In genomic region chr17:74972973-74973328, GRCh38 we compare ENCODE assay signal across 10 cellular contexts. TPM values are rescaled to one million over a fixed set of nuclear protein-coding genes. Genes with fewer than 3 reads are reported as not detected.
DNase-seq lines count a peak whose midpoint lies in the region; ATAC-seq, FAIRE-seq and TF ChIP-seq lines count a peak whose summit lies in the region.
"Had no signal": no experiment of that assay in that cellular context is flagged by ENCODE, and none has a peak within 500 bp of the region (broad histone marks: within the 10 kb centered on the region; RNA-seq: fewer than 3 reads in every experiment).

No MANE protein-coding gene starts in this region.

- H3K9me3 Mint-ChIP-seq in nephron progenitor cell: no peaks in the 10 kb centered on the region

- H3K36me3 Mint-ChIP-seq in nephron progenitor cell (ENCODE audit: low read depth): no peaks in the 10 kb centered on the region

- 57% methylated on average over 17 of the region's 17 CpGs for WGBS in A549 (ENCODE audit: missing lambda C conversion rate)

- peak overlapping the region; percentile 86 for H3K4me2 ChIP-seq in A549

- peak overlapping the region; percentile 77 to 84; a peak in 5 of 6 replicates for H3K27ac ChIP-seq in A549
- H3K27ac ChIP-seq in HUES6 (ENCODE audit: low read depth, low read length): no peak overlapping the region
- no peak overlapping the region for H3K27ac ChIP-seq in colonic mucosa

- no peaks in the 10 kb centered on the region for H3K9me3 ChIP-seq in A549
- H3K9me3 ChIP-seq in HUES6 (ENCODE audit: control insufficient read depth, insufficient read depth, low read depth, low read length): no peaks in the 10 kb centered on the region
- no peaks in the 10 kb centered on the region for H3K9me3 ChIP-seq in colonic mucosa

- H3K27me3 ChIP-seq in HUES6 (ENCODE audit: control insufficient read depth, insufficient read depth, low read length): peaks cover 61% of the 10 kb centered on the region
- no peaks in the 10 kb centered on the region for H3K27me3 ChIP-seq in colonic mucosa

- peaks cover 90% of the 10 kb centered on the region for H3K27me3 Mint-ChIP-seq in nephron progenitor cell (ENCODE audit: low read depth, poor library complexity)

- CTCF ChIA-PET in A549 (lab: Yijun Ruan, JAX): interaction anchor here (0.9 to 42.3 kb wide), 7 partner anchors 11 to 229 kb away, joined by 3 to 1448 read pairs (median 64); partner anchors contain the start of genes CDR2L, MRPL58, OTOP2 and OTOP3

- peak overlapping the region; percentile 84 for H3K4me3 Mint-ChIP-seq in nephron progenitor cell

- TF ChIP-seq CTCF in A549 (IDR thresholded peaks at IDR 0.05) (no peak), colonic mucosa (IDR thresholded peaks at IDR 0.05) (no peak), nephron progenitor cell (IDR thresholded peaks at IDR 0.05) (no peak)

- H3K9ac ChIP-seq in HUES6 (ENCODE audit: low read length) (no peak overlapping the region), colonic mucosa (ENCODE audit: low read depth in 2 of 2, low read length in 2 of 2) (peak overlapping the region in 1 of 2 donors; percentile 57)

- peak overlapping the region; percentile 71 for H3K4me3 ChIP-seq in A549
- H3K4me3 ChIP-seq in HUES6 (ENCODE audit: low read depth, low read length): peak overlapping the region; percentile 82
- peak overlapping the region; percentile 72 for H3K4me3 ChIP-seq in colonic mucosa

- no peak for TF ChIP-seq EP300 in A549 (IDR thresholded peaks at IDR 0.05)

- H3K4me1 Mint-ChIP-seq in nephron progenitor cell: peaks cover 6% of the 10 kb centered on the region

- H3K36me3 ChIP-seq in HUES6 (ENCODE audit: control insufficient read depth, insufficient read depth, low read length) (no peaks in the 10 kb centered on the region), colonic mucosa (no peaks in the 10 kb centered on the region)

- TF ChIP-seq POLR2A in A549 (IDR thresholded peaks at IDR 0.05; ENCODE audit: low read length) (no peak), H54 (IDR thresholded peaks at IDR 0.05; ENCODE audit: low read depth, low read length) (no peak)

- FAIRE-seq in A549 (lab: Jason Lieb, UNC): no peak
- no peak for FAIRE-seq in H54 (lab: Jason Lieb, UNC)

- ATAC-seq in A549: peak in 1 of 2 experiments; percentile 32; a peak in 5 of 6 replicates

- no peak for TF ChIP-seq RAD21 in A549 (conservative IDR thresholded peaks at IDR 0.05 in 1 of 2, IDR thresholded peaks at IDR 0.05 in 1 of 2)

- intact Hi-C loops in colonic mucosa (cut with DNase I): no loop called here

- DNase-seq in A549 (ENCODE audit: low read depth in 1 of 2, low spot score in 1 of 2): no peak
- no peak for DNase-seq in colonic mucosa
- no peak for DNase-seq in nephron progenitor cell
- DNase-seq in GM19238 (ENCODE audit: insufficient read length, low spot score): no peak
- no peak for DNase-seq in H54 (ENCODE audit: insufficient read length, low spot score)
- no peak for DNase-seq in HCEC 1CT
- DNase-seq in cerebellar cortex (ENCODE audit: low spot score): no peak
- DNase-seq: GDM1 had no signal

- POLR2A ChIA-PET in A549 (lab: Yijun Ruan, JAX): interaction anchor here (1.0 to 4.1 kb wide), 5 partner anchors 15 to 115 kb away, joined by 3 to 31 read pairs (median 8); partner anchors contain the start of genes CDR2L, MRPL58 and SLC16A5

- H3K4me1 ChIP-seq in A549 (peaks cover 9% of the 10 kb centered on the region), HUES6 (ENCODE audit: control insufficient read depth, insufficient read depth, low read length) (peaks cover 16% of the 10 kb centered on the region; the same call in 1 of the 2 replicates), colonic mucosa (peaks cover 4% of the 10 kb centered on the region)

- no peak overlapping the region for H3K27ac Mint-ChIP-seq in nephron progenitor cell

TF ChIP-seq in A549, 52 proteins besides CTCF, POLR2A, EP300 and RAD21:
- TF ChIP-seq CHD4 (IDR thresholded peaks at IDR 0.05; ENCODE audit: borderline replicate concordance) (no peak), CBX8 (IDR thresholded peaks at IDR 0.05) (no peak), TP53 (CRISPR knock-in tag; IDR thresholded peaks at IDR 0.05) (no peak), NPAS2 (CRISPR knock-in tag; IDR thresholded peaks at IDR 0.05; ENCODE audit: borderline replicate concordance) (no peak), CHD2 (IDR thresholded peaks at IDR 0.05; ENCODE audit: low read length, partially characterized antibody) (no peak), HOXA7 (CRISPR knock-in tag; IDR thresholded peaks at IDR 0.05) (no peak), RNF2 (IDR thresholded peaks at IDR 0.05; ENCODE audit: borderline replicate concordance, low read depth) (no peak; the same call in 1 of the 2 replicates), HOXB5 (CRISPR knock-in tag; IDR thresholded peaks at IDR 0.05) (no peak), ZFP36 (IDR thresholded peaks at IDR 0.05; ENCODE audit: borderline replicate concordance, partially characterized antibody) (no peak), CBX2 (IDR thresholded peaks at IDR 0.05; ENCODE audit: borderline replicate concordance, low read depth) (no peak)
TF ChIP-seq in A549: peak in this region for 0.

RNA-seq across cellular contexts. Expression of gene HID1, which starts 0.4 kb away (rescaled TPM):
- polyA plus RNA-seq in A549 (2011; rRNA removed) (11.7 and 15.2 TPM in 2 replicates), A549 (2017; fragmentation: RNase III; extraction: RNeasy Plus Mini Kit Qiagen cat#74134 plus additional on column Dnase treatment) (3.7 to 6.2 TPM (median 5.2 TPM) in 3 replicates)
- polyA plus RNA-seq in A549 (2012; cell fraction: cytosol; rRNA removed): 5.9 and 7.4 TPM in 2 replicates
- 30.4 and 39.1 TPM in 2 replicates for polyA plus RNA-seq in A549 (2012; cell fraction: nucleus; rRNA removed)
- 27.2 and 27.3 TPM in 2 replicates for polyA minus RNA-seq in A549 (2011; rRNA and poly(A)+ RNA removed)
- 10 to 100 TPM; 47.8 to 54.8 TPM for total RNA-seq in colonic mucosa

RNA-seq across cellular contexts. Expression of gene CDR2L, which starts 14.5 kb away (rescaled TPM):
- polyA plus RNA-seq in A549 (2011; rRNA removed): 18.0 and 18.5 TPM in 2 replicates
- polyA plus RNA-seq in A549 (2012; cell fraction: cytosol; rRNA removed): 25.6 and 34.4 TPM in 2 replicates
- polyA plus RNA-seq in A549 (2012; cell fraction: nucleus; rRNA removed): 38.5 and 49.0 TPM in 2 replicates
- polyA plus RNA-seq in A549 (2017; fragmentation: RNase III; extraction: RNeasy Plus Mini Kit Qiagen cat#74134 plus additional on column Dnase treatment): 26.9 to 34.0 TPM (median 30.0 TPM) in 3 replicates
- 16.6 and 21.8 TPM in 2 replicates for polyA minus RNA-seq in A549 (2011; rRNA and poly(A)+ RNA removed)
- 1 to 10 TPM; 3.7 to 4.1 TPM for total RNA-seq in colonic mucosa

RNA-seq across cellular contexts. Expression of gene OTOP3, which starts 37.3 kb away (rescaled TPM):
- polyA plus RNA-seq in A549 (2011; rRNA removed): not detected in 2 replicates
- polyA plus RNA-seq in A549 (2012; cell fraction: cytosol; rRNA removed): 0.01 TPM in 1 of 2 replicates, not detected in the other
- 0.01 TPM in 1 of 2 replicates, not detected in the other for polyA plus RNA-seq in A549 (2012; cell fraction: nucleus; rRNA removed)
- not detected in 3 replicates for polyA plus RNA-seq in A549 (2017; fragmentation: RNase III; extraction: RNeasy Plus Mini Kit Qiagen cat#74134 plus additional on column Dnase treatment)
- polyA minus RNA-seq in A549 (2011; rRNA and poly(A)+ RNA removed): not detected in 2 replicates
- under 1 TPM in 1 of 2 donors, not detected in 1; 0.40 TPM for total RNA-seq in colonic mucosa
- total RNA-seq: SK-MEL-5 had no signal

RNA-seq across cellular contexts. Expression of gene MRPL58, which starts 39.5 kb away (rescaled TPM):
- 86.4 and 127 TPM in 2 replicates for polyA plus RNA-seq in A549 (2011; rRNA removed)
- 104 and 113 TPM in 2 replicates for polyA plus RNA-seq in A549 (2012; cell fraction: cytosol; rRNA removed)
- polyA plus RNA-seq in A549 (2012; cell fraction: nucleus; rRNA removed): 49.1 and 82.1 TPM in 2 replicates
- 89.4 to 105 TPM (median 95.3 TPM) in 3 replicates for polyA plus RNA-seq in A549 (2017; fragmentation: RNase III; extraction: RNeasy Plus Mini Kit Qiagen cat#74134 plus additional on column Dnase treatment)
- polyA minus RNA-seq in A549 (2011; rRNA and poly(A)+ RNA removed): 31.3 and 32.4 TPM in 2 replicates
- 10 to 100 TPM; 27.2 to 50.1 TPM for total RNA-seq in colonic mucosa

RNA-seq across cellular contexts. Expression of gene OTOP2, which starts 48.9 kb away (rescaled TPM):
- polyA plus RNA-seq in A549 (2011; rRNA removed): 0.06 and 0.11 TPM in 2 replicates
- 0.08 and 0.10 TPM in 2 replicates for polyA plus RNA-seq in A549 (2012; cell fraction: cytosol; rRNA removed)
- 0.13 and 0.24 TPM in 2 replicates for polyA plus RNA-seq in A549 (2012; cell fraction: nucleus; rRNA removed)
- 0.08 TPM in 1 of 3 replicates, not detected in the others for polyA plus RNA-seq in A549 (2017; fragmentation: RNase III; extraction: RNeasy Plus Mini Kit Qiagen cat#74134 plus additional on column Dnase treatment)
- polyA minus RNA-seq in A549 (2011; rRNA and poly(A)+ RNA removed): not detected in 2 replicates
- total RNA-seq in colonic mucosa: 10 to 100 TPM in 1 of 2 donors, 1 to 10 TPM in 1; 5.7 to 18.4 TPM
- total RNA-seq: SK-MEL-5 had no signal

Comparison
In these comparisons a context has a peak if more than half of its experiments do, and no peak if none do; other contexts are left out.
1. H3K27ac ChIP-seq: peak in A549 (2 of 2); none in HUES6 (single experiment) and colonic mucosa (single experiment).
2. Peak in every context shown above with its lines, with median percentiles within 50 percentile points of each other: H3K4me3 ChIP-seq.